In genomic region chr1:87017994-87018672, GRCh38 we compare ENCODE assay signal across 2 cellular contexts.
TF ChIP-seq lines count a peak whose summit lies in the region.

No MANE protein-coding gene starts in this region.

TF ChIP-seq in IMR-90, 13 proteins besides CTCF, POLR2A, EP300 and RAD21 (continued from another document):
- no peak for TF ChIP-seq MXI1 (IDR thresholded peaks at IDR 0.05; ENCODE audit: borderline replicate concordance, low read depth, low read length)
- TF ChIP-seq FOS (IDR thresholded peaks at IDR 0.05; ENCODE audit: low read depth, low read length), result no peak
- TF ChIP-seq, protein P1, sequence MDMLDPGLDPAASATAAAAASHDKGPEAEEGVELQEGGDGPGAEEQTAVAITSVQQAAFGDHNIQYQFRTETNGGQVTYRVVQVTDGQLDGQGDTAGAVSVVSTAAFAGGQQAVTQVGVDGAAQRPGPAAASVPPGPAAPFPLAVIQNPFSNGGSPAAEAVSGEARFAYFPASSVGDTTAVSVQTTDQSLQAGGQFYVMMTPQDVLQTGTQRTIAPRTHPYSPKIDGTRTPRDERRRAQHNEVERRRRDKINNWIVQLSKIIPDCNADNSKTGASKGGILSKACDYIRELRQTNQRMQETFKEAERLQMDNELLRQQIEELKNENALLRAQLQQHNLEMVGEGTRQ (IDR thresholded peaks at IDR 0.05; ENCODE audit: low read depth, low read length), result no peak
- TF ChIP-seq MAFK (IDR thresholded peaks at IDR 0.05; ENCODE audit: low read depth, low read length), result no peak
- no peak for TF ChIP-seq BHLHE40 (IDR thresholded peaks at IDR 0.05; ENCODE audit: low read depth, low read length)

TF ChIP-seq in K562, 482 proteins besides CTCF, POLR2A, EP300 and RAD21 (continued from another document):
- TF ChIP-seq, protein P2, sequence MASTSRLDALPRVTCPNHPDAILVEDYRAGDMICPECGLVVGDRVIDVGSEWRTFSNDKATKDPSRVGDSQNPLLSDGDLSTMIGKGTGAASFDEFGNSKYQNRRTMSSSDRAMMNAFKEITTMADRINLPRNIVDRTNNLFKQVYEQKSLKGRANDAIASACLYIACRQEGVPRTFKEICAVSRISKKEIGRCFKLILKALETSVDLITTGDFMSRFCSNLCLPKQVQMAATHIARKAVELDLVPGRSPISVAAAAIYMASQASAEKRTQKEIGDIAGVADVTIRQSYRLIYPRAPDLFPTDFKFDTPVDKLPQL (IDR thresholded peaks at IDR 0.05; ENCODE audit: extremely low read depth, insufficient read length), result no peak
- no peak for TF ChIP-seq CTBP1 (IDR thresholded peaks at IDR 0.05; ENCODE audit: borderline replicate concordance)
- TF ChIP-seq NELFE (IDR thresholded peaks at IDR 0.05; ENCODE audit: insufficient read depth, insufficient read length), result no peak
- TF ChIP-seq POLR2B (IDR thresholded peaks at IDR 0.05; ENCODE audit: low read depth, partially characterized antibody), result no peak
- no peak for TF ChIP-seq RBM39 (optimal IDR thresholded peaks at IDR 0.05; ENCODE audit: low read depth, low read length)
- TF ChIP-seq SIX5 (IDR thresholded peaks at IDR 0.05; ENCODE audit: borderline replicate concordance in 1 of 2, insufficient read depth in 1 of 2, low read depth in 1 of 2, low read length in 2 of 2), result no peak
- TF ChIP-seq SOX6 (IDR thresholded peaks at IDR 0.05), result no peak
- TF ChIP-seq MAFG (tag; conservative IDR thresholded peaks at IDR 0.05), result no peak
- no peak for TF ChIP-seq ERF (CRISPR knock-in tag; IDR thresholded peaks at IDR 0.05)
TF ChIP-seq in K562: peak in this region for 0.
